ENCODE assay signal across 1 cellular context in genomic region chr22:20887375-20887774, GRCh38.
TF ChIP-seq lines count a peak whose summit lies in the region.

No MANE protein-coding gene starts in this region.

TF ChIP-seq in SK-N-SH, 30 proteins besides CTCF, POLR2A, EP300 and RAD21 (continued from another document):
- TF ChIP-seq USF2 (IDR thresholded peaks at IDR 0.05; ENCODE audit: borderline replicate concordance, low read depth, low read length) = no peak
- TF ChIP-seq RXRA (IDR thresholded peaks at IDR 0.05; ENCODE audit: borderline replicate concordance, low read depth) = no peak
- TF ChIP-seq TAF1 (IDR thresholded peaks at IDR 0.05; ENCODE audit: borderline replicate concordance, low read depth, low read length) = no peak
- no peak for TF ChIP-seq TCF12 (IDR thresholded peaks at IDR 0.05)
- peak; percentile 74 for TF ChIP-seq CHD2 (IDR thresholded peaks at IDR 0.05; ENCODE audit: low read length, partially characterized antibody)
- TF ChIP-seq PBX3 (IDR thresholded peaks at IDR 0.05) = peak; percentile 36; the same call in 1 of the 2 replicates
- no peak for TF ChIP-seq JUND (IDR thresholded peaks at IDR 0.05)
- TF ChIP-seq POLR2AphosphoS5 (IDR thresholded peaks at IDR 0.05; ENCODE audit: low read depth, low read length) = no peak
- peak; percentile 82 for TF ChIP-seq MXI1 (IDR thresholded peaks at IDR 0.05; ENCODE audit: low read depth, low read length)
- no peak for TF ChIP-seq USF1 (IDR thresholded peaks at IDR 0.05; ENCODE audit: borderline replicate concordance, low read depth)
- TF ChIP-seq EZH2phosphoT487 (IDR thresholded peaks at IDR 0.05; ENCODE audit: borderline replicate concordance, low read depth) = no peak
- TF ChIP-seq RFX5 (IDR thresholded peaks at IDR 0.05; ENCODE audit: low read length) = no peak
- no peak for TF ChIP-seq SIN3A (IDR thresholded peaks at IDR 0.05; ENCODE audit: borderline replicate concordance, low read depth, low read length)
- no peak for TF ChIP-seq ELF1 (IDR thresholded peaks at IDR 0.05)
- no peak for TF ChIP-seq MAX (IDR thresholded peaks at IDR 0.05; ENCODE audit: low read depth)
- no peak for TF ChIP-seq MEF2A (IDR thresholded peaks at IDR 0.05; ENCODE audit: borderline replicate concordance, low read depth)
- no peak for TF ChIP-seq GABPA (IDR thresholded peaks at IDR 0.05; ENCODE audit: low read depth)
